ENCODE assay signal across 8 cellular contexts in the genomic region with DNA sequence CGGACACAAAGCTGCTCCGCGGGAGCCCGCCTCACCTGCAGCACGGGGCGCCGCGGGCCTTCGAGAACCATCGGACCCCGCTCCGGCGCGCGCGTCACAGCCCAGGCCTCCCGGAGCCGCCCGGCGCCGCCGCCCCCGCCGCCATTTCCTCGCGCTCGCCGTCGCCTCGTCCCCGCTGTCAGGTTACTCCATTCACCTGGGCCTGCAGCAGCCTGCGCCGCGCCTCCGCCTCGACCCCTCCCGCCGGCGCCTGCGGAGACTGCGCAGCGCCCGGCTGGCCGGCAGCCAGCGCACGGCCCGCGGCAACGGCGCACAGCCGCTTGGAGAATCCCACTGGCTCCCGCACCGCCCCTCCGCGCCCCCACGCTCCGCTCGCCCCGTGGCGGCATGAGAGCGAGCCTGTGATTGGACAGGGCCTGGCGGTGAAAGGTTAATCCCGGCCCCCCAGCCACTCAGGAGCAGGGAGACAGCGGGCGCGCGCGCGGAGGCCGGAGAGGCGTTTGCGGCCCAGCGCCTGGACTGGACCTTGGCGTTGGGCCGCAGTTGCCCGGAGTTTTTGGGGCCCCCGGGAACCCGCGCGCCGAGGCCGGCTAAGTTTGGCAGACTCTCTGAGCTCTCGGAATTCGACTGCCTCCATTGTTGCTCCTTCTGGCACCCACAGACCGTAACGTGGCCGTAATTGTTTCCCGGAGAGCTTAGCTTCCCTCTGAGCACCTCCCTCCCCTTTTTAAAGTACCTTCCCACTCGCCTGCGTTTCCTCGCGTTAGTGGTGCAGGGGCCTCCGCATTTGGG. TPM values are rescaled to one million over a fixed set of nuclear protein-coding genes. Genes with fewer than 3 reads are reported as not detected.
DNase-seq lines count a peak whose midpoint lies in the region; TF ChIP-seq lines count a peak whose summit lies in the region.

A gene with protein sequence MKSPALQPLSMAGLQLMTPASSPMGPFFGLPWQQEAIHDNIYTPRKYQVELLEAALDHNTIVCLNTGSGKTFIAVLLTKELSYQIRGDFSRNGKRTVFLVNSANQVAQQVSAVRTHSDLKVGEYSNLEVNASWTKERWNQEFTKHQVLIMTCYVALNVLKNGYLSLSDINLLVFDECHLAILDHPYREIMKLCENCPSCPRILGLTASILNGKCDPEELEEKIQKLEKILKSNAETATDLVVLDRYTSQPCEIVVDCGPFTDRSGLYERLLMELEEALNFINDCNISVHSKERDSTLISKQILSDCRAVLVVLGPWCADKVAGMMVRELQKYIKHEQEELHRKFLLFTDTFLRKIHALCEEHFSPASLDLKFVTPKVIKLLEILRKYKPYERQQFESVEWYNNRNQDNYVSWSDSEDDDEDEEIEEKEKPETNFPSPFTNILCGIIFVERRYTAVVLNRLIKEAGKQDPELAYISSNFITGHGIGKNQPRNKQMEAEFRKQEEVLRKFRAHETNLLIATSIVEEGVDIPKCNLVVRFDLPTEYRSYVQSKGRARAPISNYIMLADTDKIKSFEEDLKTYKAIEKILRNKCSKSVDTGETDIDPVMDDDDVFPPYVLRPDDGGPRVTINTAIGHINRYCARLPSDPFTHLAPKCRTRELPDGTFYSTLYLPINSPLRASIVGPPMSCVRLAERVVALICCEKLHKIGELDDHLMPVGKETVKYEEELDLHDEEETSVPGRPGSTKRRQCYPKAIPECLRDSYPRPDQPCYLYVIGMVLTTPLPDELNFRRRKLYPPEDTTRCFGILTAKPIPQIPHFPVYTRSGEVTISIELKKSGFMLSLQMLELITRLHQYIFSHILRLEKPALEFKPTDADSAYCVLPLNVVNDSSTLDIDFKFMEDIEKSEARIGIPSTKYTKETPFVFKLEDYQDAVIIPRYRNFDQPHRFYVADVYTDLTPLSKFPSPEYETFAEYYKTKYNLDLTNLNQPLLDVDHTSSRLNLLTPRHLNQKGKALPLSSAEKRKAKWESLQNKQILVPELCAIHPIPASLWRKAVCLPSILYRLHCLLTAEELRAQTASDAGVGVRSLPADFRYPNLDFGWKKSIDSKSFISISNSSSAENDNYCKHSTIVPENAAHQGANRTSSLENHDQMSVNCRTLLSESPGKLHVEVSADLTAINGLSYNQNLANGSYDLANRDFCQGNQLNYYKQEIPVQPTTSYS (N-terminal part only) (minus strand): TSS at position 335 of the 792 bp plus-strand sequence. CDS start 24,071 bp downstream, outside the sequence.

- peak within 1 kb of the TSS; percentile 32 for H3K4ac ChIP-seq in neuronal stem cell (ENCODE audit: low read length)

- H2BK12ac ChIP-seq in neuronal stem cell (ENCODE audit: low read length), result peak within 1 kb of the TSS; percentile 48

- peaks cover 0 to 11% of the 10 kb centered on the region in 2 donors for H3K9me3 ChIP-seq in neuronal stem cell (replicated peaks in 1 of 2; ENCODE audit: control insufficient read depth in 2 of 2, insufficient read depth in 1 of 2, low read depth in 1 of 2, low read length in 2 of 2)

- peak within 1 kb of the TSS; percentile 96 for H2AFZ ChIP-seq in neuronal stem cell (ENCODE audit: low read length)

- WGBS in neuronal stem cell (ENCODE audit: extremely low coverage in 2 of 2, insufficient read length in 2 of 2, insufficient replicate concordance in 1 of 2), 2 donors, result no CpG with 5 or more reads among the region's 93 CpGs

- H3K9ac ChIP-seq in neuronal stem cell (ENCODE audit: low read depth, low read length, poor library complexity), result peak within 1 kb of the TSS; percentile 94

- no peak within 1 kb of the TSS for H4K91ac ChIP-seq in neuronal stem cell (ENCODE audit: low read depth, low read length, poor library complexity)

- peak within 1 kb of the TSS; percentile 76 for H2AK5ac ChIP-seq in neuronal stem cell (ENCODE audit: low read depth, low read length)

- H3K79me1 ChIP-seq in neuronal stem cell (ENCODE audit: low read depth, low read length), result peaks cover 3% of the 10 kb centered on the region

- peaks cover 2 to 13% of the 10 kb centered on the region in 2 donors for H3K36me3 ChIP-seq in neuronal stem cell (replicated peaks in 1 of 2; ENCODE audit: control insufficient read depth in 2 of 2, insufficient read depth in 2 of 2, low read length in 2 of 2)

- peaks cover 5 to 8% of the 10 kb centered on the region in 2 donors for H3K4me1 ChIP-seq in neuronal stem cell (ENCODE audit: control insufficient read depth in 2 of 2, insufficient read depth in 1 of 2, low read depth in 1 of 2, low read length in 2 of 2)

- POLR2A ChIA-PET in HEK293T (lab: Yijun Ruan, JAX), result interaction anchor here (1.0 to 1.2 kb wide), 5 partner anchors 8 to 138 kb away, joined by 3 to 4 read pairs (median 3); no protein-coding TSS in a partner anchor

- peak within 1 kb of the TSS; percentile 92 for H2BK5ac ChIP-seq in neuronal stem cell (ENCODE audit: low read length)

- peak within 1 kb of the TSS; percentile 95 for H3K23ac ChIP-seq in neuronal stem cell (ENCODE audit: low read depth, low read length, poor library complexity)

- H3K4me3 ChIP-seq in neuronal stem cell (ENCODE audit: low read length in 2 of 2), result peak within 1 kb of the TSS; percentile 91 to 94

- no peak within 1 kb of the TSS for H4K8ac ChIP-seq in neuronal stem cell (ENCODE audit: low read depth, low read length)

- peak within 1 kb of the TSS; percentile 72 for H3K27ac ChIP-seq in neuronal stem cell (replicated peaks; ENCODE audit: low read length)

- in situ Hi-C loops in SK-MEL-5 (cut with HindIII; ENCODE audit: low pct_unique_long_range_greater_than_20kb, low sequenced_read_pairs), result no loop called here

- no peak for TF ChIP-seq CTCF in subcutaneous adipose tissue (IDR thresholded peaks at IDR 0.05; ENCODE audit: low read depth)

- DNase-seq in GM03348 (ENCODE audit: low spot score), result peak; percentile 100
- DNase-seq in HEK293T (ENCODE audit: extremely low spot score), result peak; percentile 97
- DNase-seq in MV-4-11 (lab: John Stamatoyannopoulos, UW), result peak; percentile 84
- peak; percentile 94 for DNase-seq in SK-MEL-5 (ENCODE audit: low read depth, low spot score)
- peak; percentile 95 for DNase-seq in activated naive CD4-positive, alpha-beta T cell treated with Interleukin-2 at 50 U/mL for 16 hours
- peak; percentile 85 for DNase-seq in foreskin melanocyte
- DNase-seq in neuronal stem cell (ENCODE audit: low spot score), result peak; percentile 96

- CTCF ChIA-PET in HEK293T (lab: Yijun Ruan, JAX), result interaction anchor here (0.8 to 0.9 kb wide), 2 partner anchors 33 to 39 kb away, joined by 3 read pairs; no protein-coding TSS in a partner anchor

- H3K18ac ChIP-seq in neuronal stem cell (ENCODE audit: low read length), result peak within 1 kb of the TSS; percentile 98

- no peak within 1 kb of the TSS for H2BK120ac ChIP-seq in neuronal stem cell (ENCODE audit: low read depth, low read length)

- H2BK15ac ChIP-seq in neuronal stem cell (ENCODE audit: low read length), result peak within 1 kb of the TSS; percentile 46

- H3K14ac ChIP-seq in neuronal stem cell (ENCODE audit: low read length), result peak within 1 kb of the TSS; percentile 83

- no peaks in the 10 kb centered on the region for H3K27me3 ChIP-seq in neuronal stem cell (ENCODE audit: control insufficient read depth in 3 of 3, insufficient read depth in 3 of 3, low read depth in 1 of 3, low read length in 3 of 3)

- H3K4me2 ChIP-seq in neuronal stem cell (ENCODE audit: insufficient read depth, low read length, poor library complexity, severe bottlenecking), result peak within 1 kb of the TSS; percentile 90

TF ChIP-seq in HEK293T, 16 proteins besides CTCF, POLR2A, EP300 and RAD21:
- TF ChIP-seq, protein P1, sequence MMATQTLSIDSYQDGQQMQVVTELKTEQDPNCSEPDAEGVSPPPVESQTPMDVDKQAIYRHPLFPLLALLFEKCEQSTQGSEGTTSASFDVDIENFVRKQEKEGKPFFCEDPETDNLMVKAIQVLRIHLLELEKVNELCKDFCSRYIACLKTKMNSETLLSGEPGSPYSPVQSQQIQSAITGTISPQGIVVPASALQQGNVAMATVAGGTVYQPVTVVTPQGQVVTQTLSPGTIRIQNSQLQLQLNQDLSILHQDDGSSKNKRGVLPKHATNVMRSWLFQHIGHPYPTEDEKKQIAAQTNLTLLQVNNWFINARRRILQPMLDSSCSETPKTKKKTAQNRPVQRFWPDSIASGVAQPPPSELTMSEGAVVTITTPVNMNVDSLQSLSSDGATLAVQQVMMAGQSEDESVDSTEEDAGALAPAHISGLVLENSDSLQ (IDR thresholded peaks at IDR 0.05), result no peak
- peak; percentile 78 for TF ChIP-seq FOXM1 (IDR thresholded peaks at IDR 0.05; ENCODE audit: borderline replicate concordance)
TF ChIP-seq in HEK293T: peak in this region for 1.

RNA-seq across cellular contexts. Expression of the gene that starts here (rescaled TPM):
- 36.6 and 38.8 TPM in 2 replicates for total RNA-seq in SK-MEL-5 (2014; rRNA removed; shearing (Covaris generic))
- polyA plus RNA-seq in SK-MEL-5 (2015; cell fraction: cytosol; rRNA removed), result 12.5 and 18.3 TPM in 2 replicates
- 70.4 and 83.1 TPM in 2 replicates for polyA plus RNA-seq in SK-MEL-5 (2015; cell fraction: nucleus; rRNA removed)
- polyA plus RNA-seq in neuronal stem cell (2013, experiment 1 of 2), result 75.9 TPM
- 77.6 TPM for polyA plus RNA-seq in neuronal stem cell (2013, experiment 2 of 2)
- 100 to 1,000 TPM in 2 of 4 donors, 10 to 100 TPM in 2; 76.2 to 137 (median 99.0) TPM for total RNA-seq in subcutaneous adipose tissue

Comparison
In these comparisons a context has a peak if more than half of its experiments do, and no peak if none do; other contexts are left out.
1. Peak in every context shown above with its lines: DNase-seq, H3K4me3 ChIP-seq and H3K27ac ChIP-seq.